In genomic region chr2:97926936-97927335, GRCh38 we compare ENCODE assay signal across 23 cellular contexts.
DNase-seq lines count a peak whose midpoint lies in the region; ATAC-seq, FAIRE-seq and TF ChIP-seq lines count a peak whose summit lies in the region.
"Had no signal": no experiment of that assay in that cellular context is flagged by ENCODE, and none has a peak within 500 bp of the region (broad histone marks: within the 10 kb centered on the region; RNA-seq: fewer than 3 reads in every experiment).

No MANE protein-coding gene starts in this region.

- no peaks in the 10 kb centered on the region for H3K9me2 ChIP-seq in PC-9 (ENCODE audit: insufficient read depth)

- peak; percentile 9 for FAIRE-seq in pancreas (lab: Jason Lieb, UNC)
- FAIRE-seq: GM12892 had no signal

- peaks cover 44% of the 10 kb centered on the region for H3K4me1 Mint-ChIP-seq in CD14-positive monocyte

- TF ChIP-seq CTCF in CD14-positive monocyte (IDR thresholded peaks at IDR 0.05), result no peak
- no peak for TF ChIP-seq CTCF in PC-9 (conservative IDR thresholded peaks at IDR 0.05)
- TF ChIP-seq CTCF in fibroblast of villous mesenchyme (IDR thresholded peaks at IDR 0.05; ENCODE audit: insufficient read depth, low read depth, low read length), result no peak
- TF ChIP-seq CTCF in pancreas (IDR thresholded peaks at IDR 0.05), result no peak

- ATAC-seq in pancreas, result no peak
- ATAC-seq: CD8-positive, alpha-beta T cell; HCT116; Panc1 had no signal

- H3F3A ChIP-seq in PC-9 (ENCODE audit: insufficient read depth, low read depth), result no peaks in the 10 kb centered on the region

- WGBS in pancreas, 2 donors, result 47 to 57% methylated on average over 2 of the region's 2 CpGs

- H3K79me2 ChIP-seq in PC-9 (ENCODE audit: low read depth), result peaks cover 50% of the 10 kb centered on the region

- H3K36me3 ChIP-seq in PC-9 (ENCODE audit: low read depth) (peaks cover 7% of the 10 kb centered on the region; the same call in 1 of the 2 replicates), pancreas (peaks cover 0 to 6% (median 0%) of the 10 kb centered on the region in 3 donors)

- H3K4me3 ChIP-seq in PC-9 (no peak overlapping the region), fibroblast of villous mesenchyme (ENCODE audit: low read depth, low read length) (no peak overlapping the region), pancreas (no peak overlapping the region)

- H3K27ac ChIP-seq in PC-9 (0 out of 2 replicates have a peak overlapping the region, but pooled peaks have one; percentile 0), pancreas (no peak overlapping the region)
- H3K27ac ChIP-seq: RWPE1 had no signal

- H2AFZ ChIP-seq in PC-9, result no peak overlapping the region

- POLR2A ChIA-PET in PC-9 (lab: Charles Lee; ENCODE audit: unreplicated experiment), result no interaction called here
- POLR2A ChIA-PET in HEK293T (lab: Yijun Ruan, JAX), result no interaction called here

- peaks cover 29 to 45% of the 10 kb centered on the region in 2 donors for H3K36me3 Mint-ChIP-seq in CD14-positive monocyte

- H3K27me3 Mint-ChIP-seq in CD14-positive monocyte (ENCODE audit: low read depth in 3 of 3), result no peaks in the 10 kb centered on the region

- intact Hi-C loops in CD14-positive monocyte (cut with micrococcal nuclease) (no loop called here), PC-9 (cut with micrococcal nuclease; ENCODE audit: unreplicated experiment) (no loop called here), pancreas (cut with DNase I) (no loop called here)

- BruUV-seq in PC-9 (replicated peaks; lab: Mats Ljungman, UMichigan), result no TSS peak

- peak overlapping the region in 1 of 2 donors; percentile 19 for H3K4me3 Mint-ChIP-seq in CD14-positive monocyte
- H3K4me3 Mint-ChIP-seq: CD8-positive, alpha-beta T cell had no signal

- H3K4me1 ChIP-seq in PC-9 (replicated peaks; ENCODE audit: insufficient read depth), result no peaks in the 10 kb centered on the region
- H3K4me1 ChIP-seq in pancreas, result peaks cover 9 to 19% (median 16%) of the 10 kb centered on the region in 3 donors

- peaks cover 0 to 2% (median 0%) of the 10 kb centered on the region in 7 donors for H3K9me3 Mint-ChIP-seq in CD14-positive monocyte
- H3K9me3 Mint-ChIP-seq: CD8-positive, alpha-beta T cell had no signal

- H3K27me3 ChIP-seq in PC-9 (ENCODE audit: insufficient read depth, low read depth) (no peaks in the 10 kb centered on the region), pancreas (no peaks in the 10 kb centered on the region)

- H4K20me1 ChIP-seq in PC-9 (ENCODE audit: insufficient read depth), result peaks cover 5% of the 10 kb centered on the region; the same call in 1 of the 2 replicates

- CTCF ChIA-PET in PC-9 (lab: Charles Lee), result no interaction called here
- CTCF ChIA-PET in HEK293T (lab: Yijun Ruan, JAX), result no interaction called here

- DNase-seq in CD14-positive monocyte (ENCODE audit: low spot score) (no peak), PC-9 (peak in 1 of 2 experiments; percentile 53), fibroblast of villous mesenchyme (ENCODE audit: low read depth) (peak; percentile 65), pancreas (no peak), SHP77 (lab: John Stamatoyannopoulos, UW) (no peak), HEK293T (ENCODE audit: extremely low spot score) (no peak), GM03348 (ENCODE audit: low spot score) (no peak), NCI-H510A (lab: John Stamatoyannopoulos, UW) (no peak)
- DNase-seq: C1 segment of cervical spinal cord; Caco-2; CD8-positive, alpha-beta T cell; GDM1; Karpas-422; NCI-H1105 treated with DMSO at 0.1 percent for 48 hours; NCI-H146; NCI-H2029; NCI-H446 treated with DMSO at 0.1 percent for 48 hours; NCI-H526 treated with DMSO at 0.1 percent for 48 hours; SHP77 treated with DMSO at 0.1 percent for 48 hours had no signal

- H3K4me2 ChIP-seq in PC-9, result no peak overlapping the region

- H3K9me3 ChIP-seq in PC-9 (ENCODE audit: insufficient read depth, low read depth) (no peaks in the 10 kb centered on the region), pancreas (no peaks in the 10 kb centered on the region)
- H3K9me3 ChIP-seq: Caco-2 had no signal

- peak overlapping the region; percentile 37 to 93 (median 83) for H3K27ac Mint-ChIP-seq in CD14-positive monocyte
- H3K27ac Mint-ChIP-seq: CD8-positive, alpha-beta T cell had no signal

TF ChIP-seq in HEK293T, 16 proteins besides CTCF, POLR2A, EP300 and RAD21:
- TF ChIP-seq CTBP1 (IDR thresholded peaks at IDR 0.05; ENCODE audit: borderline replicate concordance) (no peak), TARDBP (IDR thresholded peaks at IDR 0.05) (no peak), ARNT (IDR thresholded peaks at IDR 0.05) (no peak), ZNF384 (IDR thresholded peaks at IDR 0.05) (no peak), HDGF (IDR thresholded peaks at IDR 0.05; ENCODE audit: borderline replicate concordance) (no peak), FOXA1 (IDR thresholded peaks at IDR 0.05) (no peak), FOXK2 (IDR thresholded peaks at IDR 0.05) (no peak), SP1 (IDR thresholded peaks at IDR 0.05) (no peak), FOXM1 (IDR thresholded peaks at IDR 0.05; ENCODE audit: borderline replicate concordance) (no peak), LEF1 (IDR thresholded peaks at IDR 0.05; ENCODE audit: borderline replicate concordance) (no peak)
